Comparison of ENCODE assay signal across 8 cellular contexts in genomic region chr10:35336921-35337741, GRCh38. TPM values are rescaled to one million over a fixed set of nuclear protein-coding genes. Genes with fewer than 3 reads are reported as not detected.
A peak's percentile ranks its signal among the peaks of the same experiment; 100 is the strongest.
DNase-seq lines count a peak whose midpoint lies in the region; ATAC-seq and TF ChIP-seq lines count a peak whose summit lies in the region.

No MANE protein-coding gene starts in this region.

- no peak for TF ChIP-seq POLR2A in adrenal gland (IDR thresholded peaks at IDR 0.05)

- no peaks in the 10 kb centered on the region for H3K9me2 ChIP-seq in hepatocyte (replicated peaks; ENCODE audit: insufficient read depth)

- H3K79me2 ChIP-seq in hepatocyte: peaks cover 85% of the 10 kb centered on the region

- 0 to 1% (median 1%) methylated on average over 11 to 86 of the region's 86 CpGs for WGBS in adrenal gland, 4 donors
- WGBS in hepatocyte (ENCODE audit: low lambda C conversion rate, missing lambda C conversion rate): under 1% methylated on average over 69 of the region's 86 CpGs

- TF ChIP-seq CTCF in GM13976 (IDR thresholded peaks at IDR 0.05; ENCODE audit: borderline replicate concordance, control extremely low read depth, extremely low read depth, insufficient read depth, missing control alignments) (no peak), adrenal gland (IDR thresholded peaks at IDR 0.05) (peak in 3 of 6 experiments; percentile 20 to 23 (median 21)), hepatocyte (IDR thresholded peaks at IDR 0.05; ENCODE audit: poor library complexity) (no peak)

- peak overlapping the region; percentile 17 to 100 (median 75) for H3K4me3 ChIP-seq in adrenal gland
- H3K4me3 ChIP-seq in hepatocyte: peak overlapping the region; percentile 98

- H3K36me3 ChIP-seq in adrenal gland (replicated peaks in 1 of 2) (no peaks in the 10 kb centered on the region), hepatocyte (replicated peaks; ENCODE audit: insufficient read depth, low read depth) (no peaks in the 10 kb centered on the region)

- peak overlapping the region in 3 of 5 donors; percentile 47 to 93 (median 59) for H3K27ac ChIP-seq in adrenal gland
- peak overlapping the region; percentile 73 for H3K27ac ChIP-seq in hepatocyte

- H3K27me3 ChIP-seq in adrenal gland: no peaks in the 10 kb centered on the region
- no peaks in the 10 kb centered on the region for H3K27me3 ChIP-seq in hepatocyte

- in situ Hi-C loops in GM13976 (cut with MboI; ENCODE audit: low sequenced_read_pairs, unreplicated experiment): no loop called here

- intact Hi-C loops in adrenal gland (cut with DNase I) (no loop called here), sciatic nerve (cut with DNase I) (no loop called here)

- peaks cover 51% of the 10 kb centered on the region for H4K20me1 ChIP-seq in hepatocyte (ENCODE audit: insufficient read depth, poor library complexity, severe bottlenecking)

- ATAC-seq in HG02763 (IDR thresholded peaks at IDR 0.05; ENCODE audit: unreplicated experiment): peak; percentile 4
- peak; percentile 50 for ATAC-seq in sciatic nerve

- H3K9me3 ChIP-seq in adrenal gland (replicated peaks in 1 of 3) (no peaks in the 10 kb centered on the region), hepatocyte (ENCODE audit: low read depth) (no peaks in the 10 kb centered on the region)

- H2AFZ ChIP-seq in hepatocyte: peak overlapping the region; percentile 65

- H3K4me1 ChIP-seq in adrenal gland (replicated peaks in 1 of 2) (peaks cover 19 to 62% of the 10 kb centered on the region in 2 donors), hepatocyte (ENCODE audit: insufficient read depth) (peaks cover 47% of the 10 kb centered on the region)

- peak overlapping the region; percentile 96 for H3K4me2 ChIP-seq in hepatocyte

- peak; percentile 60 for DNase-seq in GM13976 (ENCODE audit: low spot score)
- DNase-seq in RPMI7951 (ENCODE audit: low read depth): peak; percentile 38
- DNase-seq in adrenal gland: peak; percentile 41 to 71 (median 61)
- DNase-seq in hepatocyte (ENCODE audit: low spot score): peak; percentile 55
- peak; percentile 69 for DNase-seq in sciatic nerve (ENCODE audit: low spot score)
- DNase-seq in NCI-H446 (lab: John Stamatoyannopoulos, UW): no peak
- DNase-seq in midbrain (lab: John Stamatoyannopoulos, UW): no peak

RNA-seq across cellular contexts. Expression of gene CCNY, which starts 0.8 kb away (rescaled TPM):
- 35.3 and 44.2 TPM in 2 replicates for total RNA-seq in RPMI7951 (2014; rRNA removed; shearing (Covaris generic))
- total RNA-seq in adrenal gland (10 to 100 TPM; 30.4 to 87.0 (median 55.5) TPM), hepatocyte (51.1 and 51.5 TPM in 2 replicates), sciatic nerve (65.3 TPM)
- polyA plus RNA-seq in adrenal gland (10 to 100 TPM; 18.3 to 67.9 (median 19.9) TPM), hepatocyte (51.3 and 55.8 TPM in 2 replicates)

Comparison
In these comparisons a context has a peak if more than half of its experiments do, and no peak if none do; other contexts are left out.
1. DNase-seq: peak in GM13976 (single experiment), RPMI7951 (single experiment), adrenal gland (7 of 7), hepatocyte (single experiment) and sciatic nerve (single experiment); none in NCI-H446 (0 of 2) and midbrain (single experiment).